ENCODE assay signal across 17 cellular contexts in the genomic region with DNA sequence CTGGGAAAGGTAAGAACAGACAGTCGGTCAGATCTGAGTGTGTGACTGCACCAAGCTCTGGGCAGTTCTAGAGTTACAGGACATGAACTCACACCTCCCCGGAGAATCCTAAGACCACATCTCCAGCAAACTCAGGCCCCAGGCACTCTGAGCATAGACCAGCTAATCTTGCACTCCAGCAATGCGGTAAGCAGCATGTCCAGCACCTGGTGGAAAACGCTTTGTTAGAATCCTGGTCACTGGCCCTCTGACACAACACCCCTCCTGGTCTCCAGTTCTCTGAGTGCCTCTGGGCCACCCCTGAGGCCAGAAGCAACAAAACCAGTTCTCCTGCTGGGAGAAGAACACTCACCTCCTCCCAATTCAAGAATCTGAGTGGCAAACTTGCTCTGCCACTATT.
"Had no signal": no experiment of that assay in that cellular context is flagged by ENCODE, and none has a peak within 500 bp of the region (broad histone marks: within the 10 kb centered on the region; RNA-seq: fewer than 3 reads in every experiment).

No MANE protein-coding gene starts in this region.

- H3K9me3 Mint-ChIP-seq: activated naive CD8-positive, alpha-beta T cell treated with anti-CD3 and anti-CD28 coated beads for 36 hours; activated T-helper 1 cell treated with anti-CD3 and anti-CD28 coated beads, Interleukin-12 subunit alpha, Interleukin-12 subunit beta, Interleukin-2, Interleukin-4 antibody, amounts not matched to agents 30 ng/mL and 10 ng/mL and 1 ng/mL, durations not matched to agents 14 hours and 24 hours and 36 hours; central memory CD8-positive, alpha-beta T cell; neural progenitor cell had no signal

- H3K36me3 ChIP-seq: gastrocnemius medialis, heart left ventricle, lower lobe of right lung, neural progenitor cell, ovary, right lobe of liver, stomach, thoracic aorta had no signal

- H3K36me3 Mint-ChIP-seq: activated naive CD8-positive, alpha-beta T cell treated with anti-CD3 and anti-CD28 coated beads for 36 hours; brain; neural progenitor cell had no signal

- H3K27ac Mint-ChIP-seq: activated naive CD8-positive, alpha-beta T cell treated with anti-CD3 and anti-CD28 coated beads for 36 hours; activated T-helper 1 cell treated with anti-CD3 and anti-CD28 coated beads, Interleukin-12 subunit alpha, Interleukin-12 subunit beta, Interleukin-2, Interleukin-4 antibody, amounts not matched to agents 30 ng/mL and 10 ng/mL and 1 ng/mL, durations not matched to agents 14 hours and 24 hours and 36 hours; neural progenitor cell had no signal

- H3K4me1 ChIP-seq: gastrocnemius medialis, heart left ventricle, lower lobe of right lung, neural progenitor cell, stomach had no signal

- H3K27me3 ChIP-seq: gastrocnemius medialis, neural progenitor cell, ovary, right lobe of liver had no signal

- H3K4me1 Mint-ChIP-seq: activated naive CD8-positive, alpha-beta T cell treated with anti-CD3 and anti-CD28 coated beads for 36 hours; brain; central memory CD8-positive, alpha-beta T cell; neural progenitor cell had no signal

- H3K9me3 ChIP-seq: gastrocnemius medialis, heart left ventricle, lower lobe of right lung, ovary, right lobe of liver, stomach, thoracic aorta had no signal

- H3K27ac ChIP-seq: gastrocnemius medialis, heart left ventricle, lower lobe of right lung, neural progenitor cell, ovary, right lobe of liver, stomach, thoracic aorta had no signal

- H3K4me3 ChIP-seq: gastrocnemius medialis, heart left ventricle, lower lobe of right lung, neural progenitor cell, ovary, right lobe of liver, stomach, thoracic aorta had no signal

- ATAC-seq: gastrocnemius medialis, heart left ventricle, left cardiac atrium had no signal

- H3K4me3 Mint-ChIP-seq: activated naive CD8-positive, alpha-beta T cell treated with anti-CD3 and anti-CD28 coated beads for 36 hours; activated T-helper 1 cell treated with anti-CD3 and anti-CD28 coated beads, Interleukin-12 subunit alpha, Interleukin-12 subunit beta, Interleukin-2, Interleukin-4 antibody, amounts not matched to agents 30 ng/mL and 10 ng/mL and 1 ng/mL, durations not matched to agents 14 hours and 24 hours and 36 hours; brain; central memory CD8-positive, alpha-beta T cell; neural progenitor cell had no signal

- DNase-seq: activated naive CD8-positive, alpha-beta T cell treated with anti-CD3 and anti-CD28 coated beads for 36 hours; amygdala; cortex of kidney; effector CD4-positive, alpha-beta T cell; gastrocnemius medialis; heart left ventricle; left cardiac atrium; lower lobe of right lung; ovary; right lobe of liver; stimulated activated CD4-positive, alpha-beta T cell treated with anti-CD3 and anti-CD28 coated beads, Interleukin-1b, Interleukin-23, amount 100 ng/mL, for 48 hours; stomach had no signal
